ENCODE assay signal across 19 cellular contexts in genomic region chr2:125713533-125713932, GRCh38.
DNase-seq lines count a peak whose midpoint lies in the region; ATAC-seq, FAIRE-seq and TF ChIP-seq lines count a peak whose summit lies in the region.
"Had no signal": no experiment of that assay in that cellular context is flagged by ENCODE, and none has a peak within 500 bp of the region (broad histone marks: within the 10 kb centered on the region; RNA-seq: fewer than 3 reads in every experiment).

No MANE protein-coding gene starts in this region.

- no peak overlapping the region for H3K18ac ChIP-seq in trophoblast cell (ENCODE audit: low read length)

- BruUV-seq in GM12878 (replicated peaks; lab: Mats Ljungman, UMichigan) (no TSS peak), mammary epithelial cell (replicated peaks; lab: Mats Ljungman, UMichigan) (no TSS peak)

- 13% methylated on average over 6 of the region's 6 CpGs for WGBS in GM12878 (ENCODE audit: insufficient coverage, insufficient replicate concordance, low lambda C conversion rate, missing lambda C conversion rate)
- WGBS in trophoblast cell (ENCODE audit: extremely low coverage, insufficient coverage, insufficient read length): no CpG with 5 or more reads among the region's 6 CpGs
- WGBS in mammary epithelial cell (ENCODE audit: low coverage, missing lambda C conversion rate): 74% methylated on average over 3 of the region's 6 CpGs

- H3K27ac ChIP-seq in GM12878 (ENCODE audit: control insufficient read depth, insufficient read depth) (no peak overlapping the region), trophoblast cell (ENCODE audit: low read depth, low read length) (no peak overlapping the region), upper lobe of right lung (no peak overlapping the region), mammary epithelial cell (ENCODE audit: insufficient read depth, low read depth, low read length) (no peak overlapping the region)
- H3K27ac ChIP-seq: BLaER1 treated with 17β-estradiol and CSF1 and Interleukin-3, amounts not matched to agents 10 nM and 100 nM; GM23248; HL-60 had no signal

- H3K27me3 ChIP-seq in GM12878 (replicated peaks in 1 of 2; ENCODE audit: control insufficient read depth in 2 of 2, insufficient read depth in 2 of 2, low read length in 1 of 2) (no peaks in the 10 kb centered on the region), trophoblast cell (ENCODE audit: insufficient read depth, low read length) (no peaks in the 10 kb centered on the region), upper lobe of right lung (no peaks in the 10 kb centered on the region), mammary epithelial cell (ENCODE audit: insufficient read depth, low read length) (no peaks in the 10 kb centered on the region)
- H3K27me3 ChIP-seq: BLaER1 treated with 17β-estradiol and CSF1 and Interleukin-3, amounts not matched to agents 10 nM and 100 nM had no signal

- no peak for TF ChIP-seq CTCF in GM12878 (IDR thresholded peaks at IDR 0.05 in 2 of 3, conservative IDR thresholded peaks at IDR 0.05 in 1 of 3; ENCODE audit: control insufficient read depth in 2 of 3, extremely low read depth in 1 of 3, insufficient read depth in 1 of 3, low read depth in 3 of 3, low read length in 3 of 3)
- TF ChIP-seq CTCF in mucosa of descending colon (IDR thresholded peaks at IDR 0.05): no peak
- TF ChIP-seq CTCF in upper lobe of right lung (IDR thresholded peaks at IDR 0.05): no peak
- TF ChIP-seq CTCF in mammary epithelial cell (conservative IDR thresholded peaks at IDR 0.05 in 1 of 2, IDR thresholded peaks at IDR 0.05 in 1 of 2; ENCODE audit: extremely low read depth in 1 of 2, insufficient read depth in 1 of 2, low read depth in 1 of 2, low read length in 2 of 2): no peak

- H3K79me2 ChIP-seq in GM12878 (ENCODE audit: control insufficient read depth, insufficient read depth, low read length) (no peaks in the 10 kb centered on the region), trophoblast cell (ENCODE audit: control insufficient read depth, insufficient read depth, low read length, poor library complexity) (peaks cover 7% of the 10 kb centered on the region), mammary epithelial cell (ENCODE audit: insufficient read depth, low read length) (no peaks in the 10 kb centered on the region)

- no peak for FAIRE-seq in GM12878 (lab: Jason Lieb, UNC)
- FAIRE-seq: GM12892, GM18507, H54 had no signal

- no peak overlapping the region for H4K8ac ChIP-seq in trophoblast cell (ENCODE audit: low read depth, low read length)

- dilution Hi-C loops in mammary epithelial cell (cut with HindIII; ENCODE audit: low sequenced_read_pairs): no loop called here

- H4K91ac ChIP-seq in trophoblast cell (ENCODE audit: low read depth, low read length): no peak overlapping the region

- intact Hi-C loops in GM12878 (cut with micrococcal nuclease; ENCODE audit: unreplicated experiment) (no loop called here), mucosa of descending colon (cut with DNase I, micrococcal nuclease) (no loop called here), upper lobe of right lung (cut with DNase I) (no loop called here), mammary epithelial cell (cut with micrococcal nuclease) (no loop called here)

- CTCF ChIA-PET in GM12878 (lab: Yijun Ruan, JAX) (no interaction called here), mammary epithelial cell (lab: Charles Lee; ENCODE audit: low non-redundant PET) (no interaction called here)

- H2AK5ac ChIP-seq in trophoblast cell (ENCODE audit: low read length): no peak overlapping the region

- H3K79me1 ChIP-seq in trophoblast cell (ENCODE audit: low read length): no peaks in the 10 kb centered on the region

- RAD21 ChIA-PET in GM12878 (lab: Charles Lee; ENCODE audit: unreplicated experiment): no interaction called here

- no peak overlapping the region for H3K14ac ChIP-seq in trophoblast cell (ENCODE audit: low read length)

- H3K9me3 ChIP-seq in GM12878 (replicated peaks; ENCODE audit: control insufficient read depth, insufficient read depth, low read length) (no peaks in the 10 kb centered on the region), mucosa of descending colon (no peaks in the 10 kb centered on the region), trophoblast cell (ENCODE audit: insufficient read depth, low read depth, low read length) (peaks cover 2% of the 10 kb centered on the region), upper lobe of right lung (no peaks in the 10 kb centered on the region), mammary epithelial cell (replicated peaks; ENCODE audit: insufficient read depth, low read length) (peaks cover 15% of the 10 kb centered on the region)
- H3K9me3 ChIP-seq: BLaER1 treated with 17β-estradiol and CSF1 and Interleukin-3, amounts not matched to agents 10 nM and 100 nM had no signal

- TF ChIP-seq POLR2A in GM12878 (IDR thresholded peaks at IDR 0.05; ENCODE audit: low read depth, low read length): no peak

- DNase-seq in GM12878 (ENCODE audit: low read depth, low spot score): no peak
- no peak for DNase-seq in mucosa of descending colon
- DNase-seq in trophoblast cell: no peak
- DNase-seq in upper lobe of right lung: no peak
- no peak for DNase-seq in NCI-H2029 treated with DMSO at 0.1 percent for 48 hours (lab: John Stamatoyannopoulos, UW)
- DNase-seq in mammary epithelial cell: no peak
- DNase-seq: CD8-positive, alpha-beta T cell; DMS 273 treated with DMSO at 0.1 percent for 48 hours; DMS53; DND-41; EL; GM23248; HFFc6 had no signal

- no peak for TF ChIP-seq RAD21 in GM12878 (IDR thresholded peaks at IDR 0.05; ENCODE audit: insufficient read depth, low read depth, low read length)

- H3K4me1 ChIP-seq in GM12878 (ENCODE audit: control insufficient read depth, insufficient read depth, low read length): no peaks in the 10 kb centered on the region
- H3K4me1 ChIP-seq in mucosa of descending colon (ENCODE audit: low read depth): no peaks in the 10 kb centered on the region
- peaks cover 0 to 10% of the 10 kb centered on the region in 2 experiments for H3K4me1 ChIP-seq in trophoblast cell (ENCODE audit: control insufficient read depth in 1 of 2, insufficient read depth in 2 of 2, low read length in 2 of 2)
- H3K4me1 ChIP-seq in upper lobe of right lung: no peaks in the 10 kb centered on the region
- H3K4me1 ChIP-seq in mammary epithelial cell (ENCODE audit: insufficient read depth, low read length): no peaks in the 10 kb centered on the region
- H3K4me1 ChIP-seq: BLaER1 treated with 17β-estradiol and CSF1 and Interleukin-3, amounts not matched to agents 10 nM and 100 nM had no signal

- H3K4me2 ChIP-seq in GM12878 (ENCODE audit: control insufficient read depth, insufficient read depth) (no peak overlapping the region), trophoblast cell (ENCODE audit: low read length) (no peak overlapping the region), mammary epithelial cell (ENCODE audit: insufficient read depth, low read depth, low read length) (no peak overlapping the region)
- H3K4me2 ChIP-seq: BLaER1 treated with 17β-estradiol and CSF1 and Interleukin-3, amounts not matched to agents 10 nM and 100 nM had no signal

- SMC1A ChIA-PET in GM12878 (lab: Charles Lee; ENCODE audit: uncharacterized antibody, unreplicated experiment): no interaction called here

- no peaks in the 10 kb centered on the region for H4K20me1 ChIP-seq in GM12878 (ENCODE audit: control insufficient read depth, insufficient read depth)
- no peaks in the 10 kb centered on the region for H4K20me1 ChIP-seq in mammary epithelial cell (ENCODE audit: insufficient read depth, low read length)
- H4K20me1 ChIP-seq: BLaER1 treated with 17β-estradiol and CSF1 and Interleukin-3, amounts not matched to agents 10 nM and 100 nM had no signal

- in situ Hi-C loops in GM12878 (cut with MboI) (no loop called here), mammary epithelial cell (cut with MboI; ENCODE audit: low sequenced_read_pairs in 2 of 2) (no loop called here)

- no peak overlapping the region for H2BK12ac ChIP-seq in trophoblast cell (ENCODE audit: low read length)

- H3K23ac ChIP-seq in trophoblast cell (ENCODE audit: low read length): no peak overlapping the region

- no peak overlapping the region for H2BK120ac ChIP-seq in trophoblast cell (ENCODE audit: insufficient read depth, low read length, poor library complexity)

- H3K4me3 ChIP-seq in GM12878: no peak overlapping the region
- no peak overlapping the region for H3K4me3 ChIP-seq in mucosa of descending colon
- H3K4me3 ChIP-seq in trophoblast cell (ENCODE audit: low read depth, low read length): no peak overlapping the region
- no peak overlapping the region for H3K4me3 ChIP-seq in upper lobe of right lung
- no peak overlapping the region for H3K4me3 ChIP-seq in mammary epithelial cell (replicated peaks in 1 of 3; ENCODE audit: insufficient read depth in 1 of 3, low read depth in 2 of 3, low read length in 3 of 3)
- H3K4me3 ChIP-seq: BLaER1 treated with 17β-estradiol and CSF1 and Interleukin-3, amounts not matched to agents 10 nM and 100 nM; GM23248 had no signal

- POLR2A ChIA-PET in GM12878 (lab: Charles Lee): no interaction called here

- no peak for ATAC-seq in GM12878
- peak; percentile 69 for ATAC-seq in mucosa of descending colon
- ATAC-seq in upper lobe of right lung: no peak
- ATAC-seq: CD8-positive, alpha-beta T cell; HCT116 had no signal

- H2AFZ ChIP-seq in GM12878 (ENCODE audit: control insufficient read depth, low read depth, low read length): 0 out of 2 replicates have a peak overlapping the region, but pooled peaks have one; percentile 4
- no peak overlapping the region for H2AFZ ChIP-seq in trophoblast cell (ENCODE audit: insufficient read depth, low read length, poor library complexity)
- no peak overlapping the region for H2AFZ ChIP-seq in mammary epithelial cell (ENCODE audit: low read depth, low read length)
- H2AFZ ChIP-seq: GM23248 had no signal

- no peak overlapping the region for H3K9ac ChIP-seq in GM12878 (ENCODE audit: control insufficient read depth, insufficient read depth, low read length)
- no peak overlapping the region for H3K9ac ChIP-seq in trophoblast cell (ENCODE audit: low read length)
- H3K9ac ChIP-seq in mammary epithelial cell (ENCODE audit: insufficient read depth, low read length): no peak overlapping the region
- H3K9ac ChIP-seq: BLaER1 treated with 17β-estradiol and CSF1 and Interleukin-3, amounts not matched to agents 10 nM and 100 nM; GM23248 had no signal

- no peaks in the 10 kb centered on the region for H3K36me3 ChIP-seq in GM12878 (ENCODE audit: control insufficient read depth in 2 of 2, insufficient read depth in 2 of 2, low read length in 1 of 2)
- no peaks in the 10 kb centered on the region for H3K36me3 ChIP-seq in mucosa of descending colon (ENCODE audit: low read depth)
- no peaks in the 10 kb centered on the region for H3K36me3 ChIP-seq in trophoblast cell (ENCODE audit: control insufficient read depth in 1 of 2, insufficient read depth in 2 of 2, low read length in 2 of 2)
- no peaks in the 10 kb centered on the region for H3K36me3 ChIP-seq in upper lobe of right lung
- H3K36me3 ChIP-seq in mammary epithelial cell (ENCODE audit: insufficient read depth, low read length): no peaks in the 10 kb centered on the region
- H3K36me3 ChIP-seq: BLaER1 treated with 17β-estradiol and CSF1 and Interleukin-3, amounts not matched to agents 10 nM and 100 nM had no signal

- no peak for TF ChIP-seq EP300 in GM12878 (IDR thresholded peaks at IDR 0.05; ENCODE audit: borderline replicate concordance in 1 of 2, control insufficient read depth in 1 of 2, low read depth in 2 of 2, low read length in 2 of 2)

- H3K4ac ChIP-seq in trophoblast cell (ENCODE audit: low read depth, low read length): peak overlapping the region; percentile 51

- H2BK5ac ChIP-seq in trophoblast cell (ENCODE audit: low read depth, low read length, poor library complexity): no peak overlapping the region

- no peak overlapping the region for H4K12ac ChIP-seq in trophoblast cell (ENCODE audit: low read depth, low read length)
